ENCODE assay signal across 1 cellular context in genomic region chr13:42055500-42056085, GRCh38.
TF ChIP-seq lines count a peak whose summit lies in the region.

No MANE protein-coding gene starts in this region.

TF ChIP-seq in K562, 482 proteins besides CTCF, POLR2A, EP300 and RAD21 (continued from another document):
- TF ChIP-seq, protein P1, sequence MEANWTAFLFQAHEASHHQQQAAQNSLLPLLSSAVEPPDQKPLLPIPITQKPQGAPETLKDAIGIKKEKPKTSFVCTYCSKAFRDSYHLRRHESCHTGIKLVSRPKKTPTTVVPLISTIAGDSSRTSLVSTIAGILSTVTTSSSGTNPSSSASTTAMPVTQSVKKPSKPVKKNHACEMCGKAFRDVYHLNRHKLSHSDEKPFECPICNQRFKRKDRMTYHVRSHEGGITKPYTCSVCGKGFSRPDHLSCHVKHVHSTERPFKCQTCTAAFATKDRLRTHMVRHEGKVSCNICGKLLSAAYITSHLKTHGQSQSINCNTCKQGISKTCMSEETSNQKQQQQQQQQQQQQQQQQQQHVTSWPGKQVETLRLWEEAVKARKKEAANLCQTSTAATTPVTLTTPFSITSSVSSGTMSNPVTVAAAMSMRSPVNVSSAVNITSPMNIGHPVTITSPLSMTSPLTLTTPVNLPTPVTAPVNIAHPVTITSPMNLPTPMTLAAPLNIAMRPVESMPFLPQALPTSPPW (CRISPR knock-in tag; IDR thresholded peaks at IDR 0.05): 0 out of 2 replicates have a peak, but pooled peaks have one; percentile 5
- TF ChIP-seq MAFG (tag; conservative IDR thresholded peaks at IDR 0.05) (no peak), CREB3 (tag; conservative IDR thresholded peaks at IDR 0.05; ENCODE audit: low read depth) (0 out of 2 replicates have a peak, but pooled peaks have one; percentile 33)
